22 cellular contexts compared by ENCODE assay signal in the genomic region with DNA sequence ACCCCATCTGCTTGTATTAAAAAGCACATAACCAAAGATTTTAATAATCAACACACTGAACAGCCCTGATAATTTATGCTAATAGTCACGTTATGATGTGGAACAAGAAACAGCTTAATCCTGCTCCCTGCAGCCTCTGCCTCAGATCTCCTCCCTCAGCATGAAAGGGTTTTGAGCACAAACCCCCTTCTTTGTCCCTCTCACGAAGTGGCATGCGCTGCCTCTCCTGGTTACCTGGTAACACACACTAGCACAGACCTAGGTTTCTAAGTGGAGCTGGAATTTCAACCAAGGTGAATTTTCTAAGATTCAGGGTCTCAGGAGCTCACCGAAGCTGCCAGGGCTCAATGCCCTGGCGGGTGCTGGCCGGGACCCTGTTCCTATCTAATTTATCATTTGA. TPM values are rescaled to one million over a fixed set of nuclear protein-coding genes. Genes with fewer than 3 reads are reported as not detected.
DNase-seq lines count a peak whose midpoint lies in the region; TF ChIP-seq lines count a peak whose summit lies in the region.
"Had no signal": no experiment of that assay in that cellular context is flagged by ENCODE, and none has a peak within 500 bp of the region (broad histone marks: within the 10 kb centered on the region; RNA-seq: fewer than 3 reads in every experiment).

No MANE protein-coding gene starts in this region.

- peak; percentile 24 for TF ChIP-seq RAD21 in neural cell (conservative IDR thresholded peaks at IDR 0.05)

- no peak overlapping the region for H2AFZ ChIP-seq in neural cell (ENCODE audit: low read depth, low read length)
- H2AFZ ChIP-seq: GM23248 had no signal

- intact Hi-C loops in MCF 10A (cut with micrococcal nuclease), result loop anchor here (10.0 kb wide), 1 partner anchor 156 kb away; no protein-coding TSS in a partner anchor

- no TSS peak for BruUV-seq in MCF 10A (replicated peaks; lab: Mats Ljungman, UMichigan)

- H3K36me3 Mint-ChIP-seq in MCF 10A (ENCODE audit: insufficient read depth, unreplicated experiment) (no peaks in the 10 kb centered on the region), osteocyte (ENCODE audit: unreplicated experiment) (no peaks in the 10 kb centered on the region)
- H3K36me3 Mint-ChIP-seq: CD4-positive, alpha-beta memory T cell had no signal

- H3K9ac ChIP-seq in NT2/D1 (ENCODE audit: insufficient read length, low read depth) (peak overlapping the region; percentile 21), neural cell (ENCODE audit: low read length) (peak overlapping the region; percentile 82)
- H3K9ac ChIP-seq: BLaER1 treated with 17β-estradiol and CSF1 and Interleukin-3, amounts not matched to agents 10 nM and 100 nM; GM23248; SK-N-SH had no signal

- peaks cover 69% of the 10 kb centered on the region for H3K79me2 ChIP-seq in neural cell (replicated peaks; ENCODE audit: insufficient read depth, low read length)

- H3K27ac ChIP-seq in neural cell (ENCODE audit: low read length), result peak overlapping the region; percentile 98
- H3K27ac ChIP-seq: BLaER1 treated with 17β-estradiol and CSF1 and Interleukin-3, amounts not matched to agents 10 nM and 100 nM; GM23248 had no signal

- H3K27me3 Mint-ChIP-seq in MCF 10A (ENCODE audit: insufficient read depth, unreplicated experiment), result peaks cover 6% of the 10 kb centered on the region
- peaks cover 6% of the 10 kb centered on the region for H3K27me3 Mint-ChIP-seq in osteocyte (ENCODE audit: unreplicated experiment)

- no peaks in the 10 kb centered on the region for H3K36me3 ChIP-seq in H7 (replicated peaks; ENCODE audit: control insufficient read depth, insufficient read depth, low read length)
- no peaks in the 10 kb centered on the region for H3K36me3 ChIP-seq in NT2/D1 (ENCODE audit: insufficient read depth, insufficient read length, low read length)
- H3K36me3 ChIP-seq in neural cell (ENCODE audit: insufficient read depth, low read length), result no peaks in the 10 kb centered on the region
- H3K36me3 ChIP-seq: BLaER1 treated with 17β-estradiol and CSF1 and Interleukin-3, amounts not matched to agents 10 nM and 100 nM had no signal

- TF ChIP-seq EP300 in neural cell (conservative IDR thresholded peaks at IDR 0.05; ENCODE audit: poor library complexity, severe bottlenecking), result no peak

- peaks cover 18% of the 10 kb centered on the region for H3K4me1 ChIP-seq in NT2/D1 (ENCODE audit: insufficient read depth, insufficient read length)
- H3K4me1 ChIP-seq: Caco-2 had no signal

- H3K27me3 ChIP-seq in H7 (ENCODE audit: control insufficient read depth, insufficient read depth, low read length) (peaks cover 12% of the 10 kb centered on the region), NT2/D1 (ENCODE audit: insufficient read depth, insufficient read length) (peaks cover 6% of the 10 kb centered on the region), neural cell (ENCODE audit: insufficient read depth, low read depth, low read length) (no peaks in the 10 kb centered on the region)

- H3K9me3 ChIP-seq in NT2/D1 (ENCODE audit: insufficient read depth, low read length), result no peaks in the 10 kb centered on the region
- H3K9me3 ChIP-seq in neural cell (ENCODE audit: low read length), result no peaks in the 10 kb centered on the region
- H3K9me3 ChIP-seq: Caco-2, SK-N-SH had no signal

- H3K4me1 Mint-ChIP-seq in MCF 10A (ENCODE audit: insufficient read depth, unreplicated experiment), result no peaks in the 10 kb centered on the region
- H3K4me1 Mint-ChIP-seq in osteocyte (ENCODE audit: unreplicated experiment), result peaks cover 19% of the 10 kb centered on the region

- H3K9me3 Mint-ChIP-seq in MCF 10A (ENCODE audit: unreplicated experiment) (no peaks in the 10 kb centered on the region), osteocyte (ENCODE audit: unreplicated experiment) (no peaks in the 10 kb centered on the region)

- peak overlapping the region; percentile 52 for H3K4me2 ChIP-seq in neural cell (ENCODE audit: low read length)
- H3K4me2 ChIP-seq: BLaER1 treated with 17β-estradiol and CSF1 and Interleukin-3, amounts not matched to agents 10 nM and 100 nM; SK-N-SH had no signal

- H3F3A ChIP-seq in neural cell (ENCODE audit: insufficient read depth, low read length, poor library complexity, severe bottlenecking), result peaks cover 9% of the 10 kb centered on the region

- CTCF ChIA-PET in MCF 10A (lab: Yijun Ruan, JAX), result interaction anchor here (1.2 to 6.0 kb wide), 4 partner anchors 10 to 55 kb away, joined by 3 to 37 read pairs (median 11); no protein-coding TSS in a partner anchor

- H3K4me3 Mint-ChIP-seq in MCF 10A (ENCODE audit: unreplicated experiment) (no peak overlapping the region), osteocyte (ENCODE audit: unreplicated experiment) (no peak overlapping the region)
- H3K4me3 Mint-ChIP-seq: CD4-positive, alpha-beta memory T cell had no signal

- TF ChIP-seq CTCF in neural cell (IDR thresholded peaks at IDR 0.05; ENCODE audit: poor library complexity, severe bottlenecking) (peak; percentile 24), MCF 10A (IDR thresholded peaks at IDR 0.05; ENCODE audit: unreplicated experiment) (no peak), osteocyte (IDR thresholded peaks at IDR 0.05) (no peak)

- H3K4me3 ChIP-seq in H7 (ENCODE audit: insufficient read depth, low read depth, low read length) (no peak overlapping the region), NT2/D1 (ENCODE audit: insufficient read length, low read depth) (no peak overlapping the region), neural cell (ENCODE audit: low read length) (peak overlapping the region; percentile 79)
- H3K4me3 ChIP-seq: BLaER1 treated with 17β-estradiol and CSF1 and Interleukin-3, amounts not matched to agents 10 nM and 100 nM; GM23248 had no signal

- H3K27ac Mint-ChIP-seq in MCF 10A (ENCODE audit: low read depth, unreplicated experiment), result no peak overlapping the region
- H3K27ac Mint-ChIP-seq in osteocyte (ENCODE audit: unreplicated experiment), result no peak overlapping the region
- H3K27ac Mint-ChIP-seq: CD4-positive, alpha-beta memory T cell had no signal

- no peaks in the 10 kb centered on the region for H3K9me2 ChIP-seq in neural cell (ENCODE audit: insufficient read depth, low read length)
- H3K9me2 ChIP-seq: SK-N-SH had no signal

- POLR2A ChIA-PET in MCF 10A (lab: Yijun Ruan, JAX), result no interaction called here

- DNase-seq in NCI-H2227 (lab: John Stamatoyannopoulos, UW; ENCODE audit: unreplicated experiment) (peak; percentile 6), NCI-H2227 treated with DMSO at 0.1 percent for 48 hours (lab: John Stamatoyannopoulos, UW) (no peak), H7 (peak; percentile 54), NT2/D1 (ENCODE audit: low read depth, low spot score) (peak; percentile 47), MCF 10A (ENCODE audit: unreplicated experiment) (no peak), osteocyte (ENCODE audit: extremely low spot score, unreplicated experiment) (no peak)
- no peak for DNase-seq in activated naive CD4-positive, alpha-beta T cell treated with anti-CD3 and anti-CD28 coated beads, Interleukin-2, amount 50 U/mL, for 16 hours
- DNase-seq: 8988T; Caco-2; CD4-positive, alpha-beta memory T cell; GM23248; HCEC 1CT; KBM-7; NCI-H1092 treated with DMSO at 0.1 percent for 48 hours; NCI-H1436 treated with DMSO at 0.1 percent for 48 hours; NCI-H1930; NCI-H510A treated with DMSO at 0.1 percent for 48 hours; NK-92 treated with Interleukin-12 subunit alpha and Interleukin-12 subunit beta, amount 100 ng/mL, for 24 hours; SIG-M5; SK-N-SH had no signal

- H4K20me1 ChIP-seq in neural cell (ENCODE audit: insufficient read depth), result no peaks in the 10 kb centered on the region

TF ChIP-seq in neural cell, 6 proteins besides CTCF, POLR2A, EP300 and RAD21:
- TF ChIP-seq MXI1 (conservative IDR thresholded peaks at IDR 0.05; ENCODE audit: poor library complexity, severe bottlenecking) (no peak), POLR2AphosphoS5 (IDR thresholded peaks at IDR 0.05) (peak; percentile 27), SMC3 (conservative IDR thresholded peaks at IDR 0.05; ENCODE audit: poor library complexity) (peak; percentile 12)
TF ChIP-seq in neural cell: peak in this region for 2.

RNA-seq across cellular contexts. Expression of a gene that starts 5.0 kb away (rescaled TPM):
- total RNA-seq in H7 (2014; rRNA removed; shearing (Covaris generic)), result 86.4 and 92.1 TPM in 2 replicates
- 372 and 432 TPM in 2 replicates for polyA plus RNA-seq in neural cell
- polyA minus RNA-seq in neural cell, result 574 and 625 TPM in 2 replicates
- total RNA-seq in MCF 10A (2022), result not detected in 2 replicates
- 1.7 and 2.8 TPM in 2 replicates for total RNA-seq in osteocyte
- total RNA-seq: CD4-positive, alpha-beta memory T cell had no signal
- polyA plus RNA-seq: CD4-positive, alpha-beta memory T cell had no signal

RNA-seq across cellular contexts. Expression of a gene that starts 26.7 kb away (rescaled TPM):
- total RNA-seq in H7 (2014; rRNA removed; shearing (Covaris generic)), result 35.8 and 37.3 TPM in 2 replicates
- 5.8 and 6.6 TPM in 2 replicates for polyA plus RNA-seq in neural cell
- polyA minus RNA-seq in neural cell, result 11.2 and 11.6 TPM in 2 replicates
- total RNA-seq in MCF 10A (2022) (17.5 and 26.2 TPM in 2 replicates), osteocyte (10.5 and 10.7 TPM in 2 replicates)

Comparison
In these comparisons a context has a peak if more than half of its experiments do, and no peak if none do; other contexts are left out.
1. DNase-seq: peak in NCI-H2227 (single experiment), H7 (single experiment) and NT2/D1 (single experiment); none in NCI-H2227 treated with DMSO at 0.1 percent for 48 hours (single experiment), MCF 10A (single experiment), activated naive CD4-positive, alpha-beta T cell treated with anti-CD3 and anti-CD28 coated beads, Interleukin-2, amount 50 U/mL, for 16 hours (single experiment) and osteocyte (single experiment).
2. RNA of a gene that starts 5.0 kb away (total RNA-seq): 86.4 to 92.1 TPM in H7; 1.7 to 2.8 TPM in osteocyte and not detected in MCF 10A; every median in the first group is over 10 times any median in the second.